8 cellular contexts compared by ENCODE assay signal in genomic region chr4:76200771-76201224, GRCh38. TPM values are rescaled to one million over a fixed set of nuclear protein-coding genes. Genes with fewer than 3 reads are reported as not detected.
DNase-seq lines count a peak whose midpoint lies in the region; ATAC-seq and TF ChIP-seq lines count a peak whose summit lies in the region.

No MANE protein-coding gene starts in this region.

- H3K4me3 Mint-ChIP-seq in activated naive CD4-positive, alpha-beta T cell treated with anti-CD3 and anti-CD28 coated beads for 36 hours: no peak overlapping the region

- no peaks in the 10 kb centered on the region for H3K27me3 Mint-ChIP-seq in activated naive CD4-positive, alpha-beta T cell treated with anti-CD3 and anti-CD28 coated beads for 36 hours (ENCODE audit: low read depth)

- no peak for TF ChIP-seq EP300 in tibial nerve (IDR thresholded peaks at IDR 0.05)

- WGBS in tibial nerve, 2 donors: 97 to 98% methylated on average over 4 of the region's 4 CpGs

- no peak overlapping the region for H3K27ac Mint-ChIP-seq in activated naive CD4-positive, alpha-beta T cell treated with anti-CD3 and anti-CD28 coated beads for 36 hours

- H3K36me3 ChIP-seq in SJCRH30 (peaks cover 5% of the 10 kb centered on the region; the same call in 1 of the 2 replicates), tibial nerve (peaks cover 0 to under 1% (median 0%) of the 10 kb centered on the region in 3 donors), BE2C (peaks cover 19% of the 10 kb centered on the region)

- no peaks in the 10 kb centered on the region for H3K27me3 ChIP-seq in SJCRH30
- no peaks in the 10 kb centered on the region for H3K27me3 ChIP-seq in layer of hippocampus (ENCODE audit: control insufficient read depth, insufficient read depth, low read length)
- H3K27me3 ChIP-seq in tibial nerve: no peaks in the 10 kb centered on the region
- H3K27me3 ChIP-seq in BE2C: no peaks in the 10 kb centered on the region

- H3K4me1 ChIP-seq in SJCRH30 (peaks cover 68% of the 10 kb centered on the region), tibial nerve (peaks cover 5 to 85% (median 69%) of the 10 kb centered on the region in 4 donors), BE2C (peaks cover 46% of the 10 kb centered on the region)

- ATAC-seq in HG03469 (IDR thresholded peaks at IDR 0.05; ENCODE audit: unreplicated experiment): no peak
- ATAC-seq in GM21786 (IDR thresholded peaks at IDR 0.05; ENCODE audit: unreplicated experiment): no peak

- no peaks in the 10 kb centered on the region for H3K9me3 Mint-ChIP-seq in activated naive CD4-positive, alpha-beta T cell treated with anti-CD3 and anti-CD28 coated beads for 36 hours

- no peaks in the 10 kb centered on the region for H3K36me3 Mint-ChIP-seq in activated naive CD4-positive, alpha-beta T cell treated with anti-CD3 and anti-CD28 coated beads for 36 hours (ENCODE audit: low read depth)

- H3K27ac ChIP-seq in SJCRH30 (peak overlapping the region; percentile 48), layer of hippocampus (ENCODE audit: low read depth, low read length) (peak overlapping the region; percentile 93), tibial nerve (peak overlapping the region in 3 of 4 donors; percentile 77 to 91 (median 89))

- no peak for TF ChIP-seq POLR2A in tibial nerve (IDR thresholded peaks at IDR 0.05)

- TF ChIP-seq CTCF in tibial nerve (IDR thresholded peaks at IDR 0.05) (no peak), BE2C (IDR thresholded peaks at IDR 0.05; ENCODE audit: low read depth, low read length) (no peak)

- H3K4me3 ChIP-seq in SJCRH30 (no peak overlapping the region), tibial nerve (no peak overlapping the region), BE2C (ENCODE audit: low read depth, low read length) (no peak overlapping the region)

- CTCF ChIA-PET in activated naive CD4-positive, alpha-beta T cell treated with anti-CD3 and anti-CD28 coated beads for 36 hours (lab: Charles Lee): interaction anchor here (1.0 to 1.3 kb wide), 3 partner anchors 9 to 20 kb away, joined by 3 to 8 read pairs (median 5); partner anchors contain the start of gene SCARB2

- intact Hi-C loops in activated naive CD4-positive, alpha-beta T cell treated with anti-CD3 and anti-CD28 coated beads for 36 hours (cut with micrococcal nuclease): no loop called here

- DNase-seq in activated naive CD4-positive, alpha-beta T cell treated with anti-CD3 and anti-CD28 coated beads for 36 hours: peak; percentile 63
- DNase-seq in activated naive CD4-positive, alpha-beta T cell (lab: John Stamatoyannopoulos, UW): no peak
- DNase-seq in SJCRH30: peak; percentile 91 to 97
- DNase-seq in tibial nerve (ENCODE audit: low spot score in 2 of 2): no peak
- DNase-seq in BE2C: no peak

- peaks cover 38% of the 10 kb centered on the region for H3K4me1 Mint-ChIP-seq in activated naive CD4-positive, alpha-beta T cell treated with anti-CD3 and anti-CD28 coated beads for 36 hours (ENCODE audit: low read depth)

- H3K9me3 ChIP-seq in SJCRH30 (replicated peaks) (no peaks in the 10 kb centered on the region), tibial nerve (no peaks in the 10 kb centered on the region), BE2C (no peaks in the 10 kb centered on the region)

RNA-seq across cellular contexts. Expression of gene SCARB2, which starts 12.8 kb away (rescaled TPM):
- total RNA-seq in activated naive CD4-positive, alpha-beta T cell treated with anti-CD3 and anti-CD28 coated beads for 36 hours: 1 to 10 TPM; 5.4 to 7.8 TPM
- total RNA-seq in SJCRH30 (2014; rRNA removed; shearing (Covaris generic)): 97.5 and 99.4 TPM in 2 replicates
- 100 to 1,000 TPM; 126 to 219 (median 143) TPM for total RNA-seq in tibial nerve
- 113 TPM for polyA plus RNA-seq in BE2C (2012; ENCODE audit: insufficient read depth, insufficient read length, low read depth)

RNA-seq across cellular contexts. Expression of gene FAM47E, which starts 50.7 kb away (rescaled TPM):
- total RNA-seq in activated naive CD4-positive, alpha-beta T cell treated with anti-CD3 and anti-CD28 coated beads for 36 hours: not detected
- total RNA-seq in SJCRH30 (2014; rRNA removed; shearing (Covaris generic)): 0.02 and 0.28 TPM in 2 replicates
- total RNA-seq in tibial nerve: 1 to 10 TPM in 3 of 4 donors, under 1 TPM in 1; 0.30 to 4.6 (median 1.5) TPM
- polyA plus RNA-seq in BE2C (2012; ENCODE audit: insufficient read depth, insufficient read length, low read depth): 0.88 TPM

RNA-seq across cellular contexts. Expression of gene NUP54, which starts 52.6 kb away (rescaled TPM):
- 10 to 100 TPM; 43.9 to 53.4 TPM for total RNA-seq in activated naive CD4-positive, alpha-beta T cell treated with anti-CD3 and anti-CD28 coated beads for 36 hours
- total RNA-seq in SJCRH30 (2014; rRNA removed; shearing (Covaris generic)): 108 and 117 TPM in 2 replicates
- total RNA-seq in tibial nerve: 10 to 100 TPM; 27.5 to 39.6 (median 31.8) TPM
- polyA plus RNA-seq in BE2C (2012; ENCODE audit: insufficient read depth, insufficient read length, low read depth): 27.9 TPM

Comparison
In these comparisons a context has a peak if more than half of its experiments do, and no peak if none do; other contexts are left out.
1. DNase-seq: peak in activated naive CD4-positive, alpha-beta T cell treated with anti-CD3 and anti-CD28 coated beads for 36 hours (single experiment) and SJCRH30 (2 of 2); none in activated naive CD4-positive, alpha-beta T cell (0 of 4), tibial nerve (0 of 2) and BE2C (single experiment).
2. RNA of gene SCARB2, which starts 12.8 kb away (total RNA-seq): 126 to 219 TPM in tibial nerve and 97.5 to 99.4 TPM in SJCRH30; 5.4 to 7.8 TPM in activated naive CD4-positive, alpha-beta T cell treated with anti-CD3 and anti-CD28 coated beads for 36 hours; every median in the first group is over 10 times any median in the second.
3. Peak in every context shown above with its lines, with median percentiles within 50 percentile points of each other: H3K27ac ChIP-seq.